In the genomic region with DNA sequence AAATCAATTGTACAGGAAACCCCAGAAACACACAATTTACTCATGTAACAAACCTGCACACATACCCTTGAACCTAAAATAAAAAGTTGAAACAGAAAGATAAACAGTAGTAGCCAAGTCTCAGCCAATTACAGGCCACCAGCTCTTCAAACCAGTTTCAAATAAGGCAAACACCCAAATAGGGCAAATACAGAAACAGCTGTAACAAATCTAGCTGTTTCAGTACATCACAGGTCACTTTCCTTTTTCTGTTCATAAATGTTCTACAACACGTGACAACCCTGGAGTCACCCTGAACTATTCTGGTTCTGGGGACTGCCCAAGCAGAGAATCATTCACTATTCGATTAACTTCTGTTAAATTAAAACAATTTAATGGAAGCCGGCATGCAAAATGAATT, we compare ENCODE assay signal across 1 cellular context.
A peak's percentile ranks its signal among the peaks of the same experiment; 100 is the strongest.
TF ChIP-seq lines count a peak whose summit lies in the region.

No MANE protein-coding gene starts in this region.

TF ChIP-seq in GM12878, 131 proteins besides CTCF, POLR2A, EP300 and RAD21 (continued from another document):
- TF ChIP-seq, protein P1, sequence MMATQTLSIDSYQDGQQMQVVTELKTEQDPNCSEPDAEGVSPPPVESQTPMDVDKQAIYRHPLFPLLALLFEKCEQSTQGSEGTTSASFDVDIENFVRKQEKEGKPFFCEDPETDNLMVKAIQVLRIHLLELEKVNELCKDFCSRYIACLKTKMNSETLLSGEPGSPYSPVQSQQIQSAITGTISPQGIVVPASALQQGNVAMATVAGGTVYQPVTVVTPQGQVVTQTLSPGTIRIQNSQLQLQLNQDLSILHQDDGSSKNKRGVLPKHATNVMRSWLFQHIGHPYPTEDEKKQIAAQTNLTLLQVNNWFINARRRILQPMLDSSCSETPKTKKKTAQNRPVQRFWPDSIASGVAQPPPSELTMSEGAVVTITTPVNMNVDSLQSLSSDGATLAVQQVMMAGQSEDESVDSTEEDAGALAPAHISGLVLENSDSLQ (IDR thresholded peaks at IDR 0.05), result peak; percentile 28; the same call in 1 of the 2 replicates
- TF ChIP-seq, protein P2, sequence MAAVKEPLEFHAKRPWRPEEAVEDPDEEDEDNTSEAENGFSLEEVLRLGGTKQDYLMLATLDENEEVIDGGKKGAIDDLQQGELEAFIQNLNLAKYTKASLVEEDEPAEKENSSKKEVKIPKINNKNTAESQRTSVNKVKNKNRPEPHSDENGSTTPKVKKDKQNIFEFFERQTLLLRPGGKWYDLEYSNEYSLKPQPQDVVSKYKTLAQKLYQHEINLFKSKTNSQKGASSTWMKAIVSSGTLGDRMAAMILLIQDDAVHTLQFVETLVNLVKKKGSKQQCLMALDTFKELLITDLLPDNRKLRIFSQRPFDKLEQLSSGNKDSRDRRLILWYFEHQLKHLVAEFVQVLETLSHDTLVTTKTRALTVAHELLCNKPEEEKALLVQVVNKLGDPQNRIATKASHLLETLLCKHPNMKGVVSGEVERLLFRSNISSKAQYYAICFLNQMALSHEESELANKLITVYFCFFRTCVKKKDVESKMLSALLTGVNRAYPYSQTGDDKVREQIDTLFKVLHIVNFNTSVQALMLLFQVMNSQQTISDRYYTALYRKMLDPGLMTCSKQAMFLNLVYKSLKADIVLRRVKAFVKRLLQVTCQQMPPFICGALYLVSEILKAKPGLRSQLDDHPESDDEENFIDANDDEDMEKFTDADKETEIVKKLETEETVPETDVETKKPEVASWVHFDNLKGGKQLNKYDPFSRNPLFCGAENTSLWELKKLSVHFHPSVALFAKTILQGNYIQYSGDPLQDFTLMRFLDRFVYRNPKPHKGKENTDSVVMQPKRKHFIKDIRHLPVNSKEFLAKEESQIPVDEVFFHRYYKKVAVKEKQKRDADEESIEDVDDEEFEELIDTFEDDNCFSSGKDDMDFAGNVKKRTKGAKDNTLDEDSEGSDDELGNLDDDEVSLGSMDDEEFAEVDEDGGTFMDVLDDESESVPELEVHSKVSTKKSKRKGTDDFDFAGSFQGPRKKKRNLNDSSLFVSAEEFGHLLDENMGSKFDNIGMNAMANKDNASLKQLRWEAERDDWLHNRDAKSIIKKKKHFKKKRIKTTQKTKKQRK (IDR thresholded peaks at IDR 0.05; ENCODE audit: low read depth, low read length), result no peak
- TF ChIP-seq, protein P3, sequence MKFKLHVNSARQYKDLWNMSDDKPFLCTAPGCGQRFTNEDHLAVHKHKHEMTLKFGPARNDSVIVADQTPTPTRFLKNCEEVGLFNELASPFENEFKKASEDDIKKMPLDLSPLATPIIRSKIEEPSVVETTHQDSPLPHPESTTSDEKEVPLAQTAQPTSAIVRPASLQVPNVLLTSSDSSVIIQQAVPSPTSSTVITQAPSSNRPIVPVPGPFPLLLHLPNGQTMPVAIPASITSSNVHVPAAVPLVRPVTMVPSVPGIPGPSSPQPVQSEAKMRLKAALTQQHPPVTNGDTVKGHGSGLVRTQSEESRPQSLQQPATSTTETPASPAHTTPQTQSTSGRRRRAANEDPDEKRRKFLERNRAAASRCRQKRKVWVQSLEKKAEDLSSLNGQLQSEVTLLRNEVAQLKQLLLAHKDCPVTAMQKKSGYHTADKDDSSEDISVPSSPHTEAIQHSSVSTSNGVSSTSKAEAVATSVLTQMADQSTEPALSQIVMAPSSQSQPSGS (IDR thresholded peaks at IDR 0.05; ENCODE audit: low read length), result no peak
- TF ChIP-seq CREM (IDR thresholded peaks at IDR 0.05; ENCODE audit: low read depth) (no peak), RAD51 (IDR thresholded peaks at IDR 0.05) (peak; percentile 70; the same call in 1 of the 2 replicates)
